Comparison of ENCODE assay signal across 8 cellular contexts in the genomic region with DNA sequence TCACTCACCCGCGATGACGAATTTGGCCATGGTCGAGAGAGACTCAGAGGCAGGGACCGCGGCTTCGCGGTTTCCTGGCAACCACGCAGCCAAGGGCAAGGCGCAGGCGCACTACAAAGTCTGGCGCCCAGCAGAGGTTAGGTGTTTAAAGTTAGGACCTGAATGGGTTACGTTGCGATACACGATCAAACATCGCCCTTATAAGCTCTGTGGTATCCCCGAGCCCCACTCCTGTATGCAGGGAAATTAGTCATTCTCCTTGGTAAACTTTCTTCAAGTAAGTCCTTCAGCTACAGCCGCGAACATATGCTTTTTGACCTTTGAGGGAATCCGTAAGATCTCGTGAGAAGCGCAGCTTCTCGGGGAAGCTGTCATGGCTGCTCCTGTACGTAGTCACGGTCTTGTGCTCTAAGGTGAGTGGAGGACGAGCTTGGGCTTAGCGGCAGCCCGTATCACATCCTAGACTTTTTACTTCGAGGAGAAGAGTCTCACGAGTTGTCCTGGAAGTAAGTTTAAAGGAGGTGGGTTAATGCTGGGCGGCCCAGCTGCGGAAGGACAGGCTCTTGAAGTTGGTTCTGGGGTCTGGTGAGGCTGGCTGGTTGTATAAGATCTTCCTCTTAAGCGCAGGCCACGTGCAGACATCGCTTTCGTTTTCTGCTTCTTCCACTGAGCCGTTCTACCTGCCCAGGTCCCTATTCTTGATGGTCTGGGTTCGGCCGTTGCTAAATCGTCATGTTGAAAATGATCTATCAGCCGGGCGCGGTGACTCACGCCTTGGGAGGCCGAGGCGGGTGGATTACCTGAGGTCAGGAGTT. TPM values are rescaled to one million over a fixed set of nuclear protein-coding genes. Genes with fewer than 3 reads are reported as not detected.
A peak's percentile ranks its signal among the peaks of the same experiment; 100 is the strongest.
DNase-seq lines count a peak whose midpoint lies in the region; ATAC-seq and TF ChIP-seq lines count a peak whose summit lies in the region.

A gene (plus strand): TSS at position 365 of the 815 bp plus-strand sequence. CDS start 1,088 bp downstream, outside the sequence.
A gene (minus strand): TSS at position 87 of the 815 bp plus-strand sequence. CDS start 57 bp downstream, at position 30.

- no peaks in the 10 kb centered on the region for H3K36me3 ChIP-seq in endocrine pancreas (ENCODE audit: control insufficient read depth, insufficient read depth, low read length)
- H3K36me3 ChIP-seq in mesendoderm (ENCODE audit: control insufficient read depth, insufficient read depth, low read length), result no peaks in the 10 kb centered on the region

- H3K56ac ChIP-seq in mesendoderm (ENCODE audit: low read length), result peak within 1 kb of the TSS; percentile 94

- H3K4me3 ChIP-seq in endocrine pancreas (ENCODE audit: control insufficient read depth, insufficient read depth, low read length), result peak within 1 kb of the TSS; percentile 79
- H3K4me3 ChIP-seq in mesendoderm (ENCODE audit: low read length), result peak within 1 kb of the TSS; percentile 97

- H3K4ac ChIP-seq in mesendoderm (ENCODE audit: low read depth, low read length), result no peak within 1 kb of the TSS

- H2BK120ac ChIP-seq in mesendoderm (ENCODE audit: low read depth, low read length), result no peak within 1 kb of the TSS

- no CpG with 5 or more reads among the region's 46 CpGs for WGBS in mesendoderm (ENCODE audit: extremely low coverage, insufficient coverage, low lambda C conversion rate)

- no peaks in the 10 kb centered on the region for H3K27me3 ChIP-seq in endocrine pancreas (ENCODE audit: control insufficient read depth, insufficient read depth, low read length)
- H3K27me3 ChIP-seq in mesendoderm (ENCODE audit: insufficient read depth, low read length, poor library complexity), result no peaks in the 10 kb centered on the region

- TF ChIP-seq CTCF in GM20000 (IDR thresholded peaks at IDR 0.05; ENCODE audit: extremely low read depth, missing control alignments), result no peak

- H3K4me1 Mint-ChIP-seq in activated CD8-positive, alpha-beta memory T cell treated with anti-CD3 and anti-CD28 coated beads, Interleukin-2, amount 10 ng/mL, durations not matched to agents 7 days and 5 days, result peaks cover 34% of the 10 kb centered on the region

- no peak within 1 kb of the TSS for H2AK5ac ChIP-seq in mesendoderm (ENCODE audit: low read length)

- H3K36me3 Mint-ChIP-seq in activated CD8-positive, alpha-beta memory T cell treated with anti-CD3 and anti-CD28 coated beads, Interleukin-2, amount 10 ng/mL, durations not matched to agents 7 days and 5 days, result peaks cover 9% of the 10 kb centered on the region

- H3K4me1 ChIP-seq in endocrine pancreas (ENCODE audit: control insufficient read depth, insufficient read depth, low read length), result peaks cover 27% of the 10 kb centered on the region
- H3K4me1 ChIP-seq in mesendoderm (ENCODE audit: control insufficient read depth, low read depth, low read length), result no peaks in the 10 kb centered on the region

- H3K27me3 Mint-ChIP-seq in activated CD8-positive, alpha-beta memory T cell treated with anti-CD3 and anti-CD28 coated beads, Interleukin-2, amount 10 ng/mL, durations not matched to agents 7 days and 5 days, result peaks cover 2% of the 10 kb centered on the region

- CTCF ChIA-PET in activated CD8-positive, alpha-beta memory T cell treated with anti-CD3 and anti-CD28 coated beads, Interleukin-2, amount 10 ng/mL, durations not matched to agents 7 days and 5 days (lab: Charles Lee), result interaction anchor here (0.9 to 1.6 kb wide), 5 partner anchors 10 to 35 kb away, joined by 3 to 10 read pairs (median 4); no protein-coding TSS in a partner anchor

- peak within 1 kb of the TSS; percentile 91 for H3K4me3 Mint-ChIP-seq in activated CD8-positive, alpha-beta memory T cell treated with anti-CD3 and anti-CD28 coated beads, Interleukin-2, amount 10 ng/mL, durations not matched to agents 7 days and 5 days

- ATAC-seq in activated CD8-positive, alpha-beta memory T cell treated with anti-CD3 and anti-CD28 coated beads, Interleukin-2, amount 10 ng/mL, durations not matched to agents 7 days and 5 days, result peak; percentile 91

- H3K4me2 ChIP-seq in mesendoderm (ENCODE audit: low read length), result peak within 1 kb of the TSS; percentile 63

- H4K5ac ChIP-seq in mesendoderm (ENCODE audit: low read length), result peak within 1 kb of the TSS; percentile 96

- H3K23ac ChIP-seq in mesendoderm (ENCODE audit: low read length), result no peak within 1 kb of the TSS

- peak within 1 kb of the TSS; percentile 96 for H3K27ac Mint-ChIP-seq in activated CD8-positive, alpha-beta memory T cell treated with anti-CD3 and anti-CD28 coated beads, Interleukin-2, amount 10 ng/mL, durations not matched to agents 7 days and 5 days

- H4K8ac ChIP-seq in mesendoderm (ENCODE audit: low read depth, low read length), result no peak within 1 kb of the TSS

- peaks cover 10% of the 10 kb centered on the region for H3K79me1 ChIP-seq in mesendoderm (ENCODE audit: low read length)

- DNase-seq in COLO668 (lab: John Stamatoyannopoulos, UW; ENCODE audit: unreplicated experiment) (peak; percentile 86), GM20000 (ENCODE audit: low spot score) (peak; percentile 79), HT-29 (ENCODE audit: low spot score) (peak; percentile 84), NOMO-1 (lab: John Stamatoyannopoulos, UW; ENCODE audit: unreplicated experiment in 2 of 2) (peak; percentile 84 to 94), mesendoderm (peak; percentile 98)
- DNase-seq in activated CD8-positive, alpha-beta memory T cell treated with anti-CD3 and anti-CD28 coated beads, Interleukin-2, amount 10 ng/mL, durations not matched to agents 7 days and 5 days, result peak; percentile 91
- DNase-seq in stimulated activated CD8-positive, alpha-beta memory T cell treated with anti-CD3 and anti-CD28 coated beads, Interleukin-12 subunit alpha, Interleukin-12 subunit beta, amount 100 ng/mL, for 4 hours (ENCODE audit: low read depth), result peak; percentile 77

- H3K27ac ChIP-seq in mesendoderm (ENCODE audit: low read depth, low read length), result no peak within 1 kb of the TSS

- H2BK5ac ChIP-seq in mesendoderm (ENCODE audit: low read length), result peak within 1 kb of the TSS; percentile 92

- H3K18ac ChIP-seq in mesendoderm (ENCODE audit: low read length), result no peak within 1 kb of the TSS

- peak within 1 kb of the TSS; percentile 98 for H3K9ac ChIP-seq in endocrine pancreas (ENCODE audit: control insufficient read depth, insufficient read depth, low read length)
- peak within 1 kb of the TSS; percentile 92 for H3K9ac ChIP-seq in mesendoderm (ENCODE audit: low read length)

- H3K79me2 ChIP-seq in mesendoderm (ENCODE audit: control insufficient read depth, insufficient read depth, low read length), result peaks cover 11% of the 10 kb centered on the region

- H2BK15ac ChIP-seq in mesendoderm (replicated peaks; ENCODE audit: low read depth), result no peak within 1 kb of the TSS

- H3K9me3 Mint-ChIP-seq in activated CD8-positive, alpha-beta memory T cell treated with anti-CD3 and anti-CD28 coated beads, Interleukin-2, amount 10 ng/mL, durations not matched to agents 7 days and 5 days (ENCODE audit: low read depth), result no peaks in the 10 kb centered on the region

- no peaks in the 10 kb centered on the region for H3K9me3 ChIP-seq in endocrine pancreas (ENCODE audit: control insufficient read depth, low read length)

RNA-seq across cellular contexts. Expression of the first gene that starts in this region (rescaled TPM):
- total RNA-seq in HT-29 (2014; rRNA removed; shearing (Covaris generic)), result 15.7 and 17.0 TPM in 2 replicates
- total RNA-seq in activated CD8-positive, alpha-beta memory T cell treated with anti-CD3 and anti-CD28 coated beads, Interleukin-2, amount 10 ng/mL, durations not matched to agents 7 days and 5 days, result 10 to 100 TPM; 18.8 to 23.9 TPM
- 30.1 TPM for polyA plus RNA-seq in mesendoderm (2013, experiment 1 of 2)
- polyA plus RNA-seq in mesendoderm (2013, experiment 2 of 2), result 29.6 TPM

RNA-seq across cellular contexts. Expression of the second gene that starts in this region (rescaled TPM):
- 0.44 TPM in 1 of 2 replicates, not detected in the other for total RNA-seq in HT-29 (2014; rRNA removed; shearing (Covaris generic))
- under 1 TPM; 0.23 to 0.32 TPM for total RNA-seq in activated CD8-positive, alpha-beta memory T cell treated with anti-CD3 and anti-CD28 coated beads, Interleukin-2, amount 10 ng/mL, durations not matched to agents 7 days and 5 days
- polyA plus RNA-seq in mesendoderm (2013, experiment 1 of 2), result 0.95 TPM
- 1.1 TPM for polyA plus RNA-seq in mesendoderm (2013, experiment 2 of 2)
